ENCODE assay signal across 16 cellular contexts in the genomic region with DNA sequence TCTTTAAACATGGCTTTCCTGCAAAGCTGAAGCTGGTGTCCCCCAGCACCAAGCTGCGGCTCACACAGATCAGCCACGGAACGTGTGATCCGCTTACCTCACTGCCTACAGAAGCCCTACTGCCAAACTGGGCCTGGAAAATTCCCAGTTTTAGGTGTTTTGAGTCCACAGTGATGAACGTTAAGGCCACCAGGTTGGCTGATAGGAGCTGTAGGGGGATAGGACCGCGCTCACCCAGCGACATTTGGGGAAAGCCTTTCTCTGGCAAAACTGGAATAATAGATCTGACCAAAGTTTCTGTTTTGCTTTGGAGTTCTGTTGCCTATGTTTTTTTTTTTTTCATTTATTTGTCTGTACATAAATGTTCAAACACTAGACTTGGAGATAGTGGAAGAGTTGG.
"Had no signal": no experiment of that assay in that cellular context is flagged by ENCODE, and none has a peak within 500 bp of the region (broad histone marks: within the 10 kb centered on the region; RNA-seq: fewer than 3 reads in every experiment).

No MANE protein-coding gene starts in this region.

- H3K4me3 Mint-ChIP-seq: endodermal cell; naive thymus-derived CD8-positive, alpha-beta T cell; neural crest cell; type B pancreatic cell had no signal

- H3K9me3 ChIP-seq: mucosa of descending colon had no signal

- ATAC-seq: foreskin keratinocyte; mucosa of descending colon; naive thymus-derived CD8-positive, alpha-beta T cell; right cardiac atrium had no signal

- H3K36me3 Mint-ChIP-seq: type B pancreatic cell had no signal

- H3K27me3 Mint-ChIP-seq: naive thymus-derived CD8-positive, alpha-beta T cell; type B pancreatic cell had no signal

- H3K4me3 ChIP-seq: coronary artery, hepatocyte, mucosa of descending colon had no signal

- H3K4me1 Mint-ChIP-seq: neural crest cell had no signal

- H3K27ac ChIP-seq: coronary artery, foreskin keratinocyte had no signal

- FAIRE-seq: endothelial cell of umbilical vein, small intestine had no signal

- H3K27me3 ChIP-seq: foreskin keratinocyte, hepatocyte had no signal

- H3K9me3 Mint-ChIP-seq: endodermal cell; naive thymus-derived CD8-positive, alpha-beta T cell; neural crest cell; type B pancreatic cell had no signal

- H3K27ac Mint-ChIP-seq: endodermal cell; naive thymus-derived CD8-positive, alpha-beta T cell; type B pancreatic cell had no signal

- DNase-seq: effector CD4-positive, alpha-beta T cell; endodermal cell; erythroblast; foreskin keratinocyte; kidney glomerular epithelial cell; mucosa of descending colon; naive thymus-derived CD8-positive, alpha-beta T cell; right cardiac atrium; small intestine; stimulated activated CD4-positive, alpha-beta T cell treated with anti-CD3 and anti-CD28 coated beads, Interleukin-12 subunit alpha, Interleukin-12 subunit beta, amount 100 ng/mL, for 4 hours; stimulated activated naive CD4-positive, alpha-beta T cell treated with Interleukin-2 at 50 U/mL for 16 hours had no signal
